Comparison of ENCODE assay signal across 8 cellular contexts in the genomic region with DNA sequence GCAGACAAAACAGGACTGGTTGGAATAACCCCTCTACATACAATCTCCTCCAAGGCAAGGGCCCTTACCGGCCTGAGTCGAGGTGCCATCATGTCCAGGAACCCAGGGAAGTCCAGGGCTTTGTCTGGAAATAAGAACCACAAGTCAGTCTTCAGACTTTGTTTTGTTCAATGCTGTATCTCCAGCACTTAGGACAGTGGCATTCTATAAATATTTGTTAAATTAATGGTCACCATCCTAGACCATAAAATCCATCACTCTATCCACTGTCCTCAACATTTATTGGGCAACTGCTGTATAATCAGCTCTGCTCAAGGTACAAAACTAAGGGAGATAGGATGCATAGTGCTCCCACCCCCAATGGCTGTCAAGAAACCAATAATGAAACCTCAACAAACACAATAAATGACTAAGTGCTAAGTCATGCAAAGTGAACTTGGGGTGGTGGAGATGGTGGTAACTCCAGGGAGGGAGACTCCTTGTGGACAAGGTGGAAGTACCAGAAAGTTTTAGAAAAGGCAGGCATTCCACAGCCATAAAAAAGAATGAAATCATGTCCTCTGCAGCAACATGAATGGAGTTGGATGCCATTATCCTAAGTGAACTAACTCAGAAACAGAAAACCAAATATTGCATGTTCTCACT. TPM values are rescaled to one million over a fixed set of nuclear protein-coding genes. Genes with fewer than 3 reads are reported as not detected.
A peak's percentile ranks its signal among the peaks of the same experiment; 100 is the strongest.
DNase-seq lines count a peak whose midpoint lies in the region; ATAC-seq and TF ChIP-seq lines count a peak whose summit lies in the region.

No MANE protein-coding gene starts in this region.

- H3K27me3 ChIP-seq in H9 (ENCODE audit: insufficient read depth, low read length): no peaks in the 10 kb centered on the region
- no peaks in the 10 kb centered on the region for H3K27me3 ChIP-seq in fibroblast of lung (ENCODE audit: control insufficient read depth, insufficient read depth, low read length)
- H3K27me3 ChIP-seq in left lung: no peaks in the 10 kb centered on the region

- H3K36me3 ChIP-seq in fibroblast of lung (ENCODE audit: control insufficient read depth, insufficient read depth, low read length): peaks cover 8% of the 10 kb centered on the region
- H3K36me3 ChIP-seq in left lung: peaks cover 0 to 46% of the 10 kb centered on the region in 2 donors

- ATAC-seq in left lung: no peak

- H4K5ac ChIP-seq in H9 (ENCODE audit: insufficient read length, low read depth, low read length): no peak overlapping the region

- no peaks in the 10 kb centered on the region for H3K9me3 ChIP-seq in H9 (ENCODE audit: control insufficient read depth, low read depth, low read length)
- no peaks in the 10 kb centered on the region for H3K9me3 ChIP-seq in fibroblast of lung (ENCODE audit: control insufficient read depth, insufficient read depth, low read depth, low read length)
- H3K9me3 ChIP-seq in left lung: no peaks in the 10 kb centered on the region

- intact Hi-C loops in left lung (cut with DNase I): no loop called here

- H3K9ac ChIP-seq in H9 (ENCODE audit: extremely low read depth, insufficient read length, low read length) (no peak overlapping the region), fibroblast of lung (ENCODE audit: insufficient read depth, low read length) (no peak overlapping the region)

- H3K4me2 ChIP-seq in H9 (ENCODE audit: insufficient read depth, insufficient read length, low read length): no peak overlapping the region
- H3K4me2 ChIP-seq in fibroblast of lung (ENCODE audit: extremely low read depth, insufficient read depth, low read length): no peak overlapping the region

- no peak overlapping the region for H2BK12ac ChIP-seq in H9 (ENCODE audit: insufficient read length, low read depth, low read length)

- no peak overlapping the region for H3K4me3 Mint-ChIP-seq in H9

- H3K23ac ChIP-seq in H9 (ENCODE audit: insufficient read length, low read depth, low read length): no peak overlapping the region

- H2BK15ac ChIP-seq in H9 (ENCODE audit: low read depth, low read length): no peak overlapping the region

- H4K91ac ChIP-seq in H9 (ENCODE audit: insufficient read length, low read depth, low read length): no peak overlapping the region

- no peaks in the 10 kb centered on the region for H3K79me1 ChIP-seq in H9 (ENCODE audit: insufficient read depth, low read depth, low read length, poor library complexity, severe bottlenecking)

- H3K56ac ChIP-seq in H9 (ENCODE audit: insufficient read length, low read depth, low read length): no peak overlapping the region

- H2BK120ac ChIP-seq in H9 (ENCODE audit: low read depth, low read length, poor library complexity, severe bottlenecking): no peak overlapping the region

- WGBS in H9 (ENCODE audit: extremely low coverage, insufficient read length, low lambda C conversion rate): no CpG with 5 or more reads among the region's 2 CpGs

- peaks cover 23 to 35% (median 34%) of the 10 kb centered on the region in 3 experiments; a peak in 6 of 7 replicates for H3K36me3 Mint-ChIP-seq in H9 (ENCODE audit: insufficient read depth in 1 of 3, low read depth in 3 of 3)

- no peak overlapping the region for H3T11ph ChIP-seq in H9 (ENCODE audit: low read length)

- DNase-seq in DMS 273 (lab: John Stamatoyannopoulos, UW; ENCODE audit: unreplicated experiment): peak; percentile 29
- DNase-seq in DMS 273 treated with DMSO at 0.1 percent for 48 hours (lab: John Stamatoyannopoulos, UW): no peak
- no peak for DNase-seq in H9
- peak; percentile 60 for DNase-seq in NCI-H226
- peak; percentile 38 to 71 for DNase-seq in fibroblast of lung (ENCODE audit: low read depth in 2 of 2)
- DNase-seq in left lung: no peak
- no peak for DNase-seq in NOMO-1 treated with DMSO at 0.1 percent for 48 hours (lab: John Stamatoyannopoulos, UW; ENCODE audit: unreplicated experiment)
- DNase-seq in NCI-H1092 treated with DMSO at 0.1 percent for 48 hours (lab: John Stamatoyannopoulos, UW): no peak

- H3K4ac ChIP-seq in H9 (ENCODE audit: low read depth, low read length): no peak overlapping the region

- no peak overlapping the region for H3K18ac ChIP-seq in H9 (ENCODE audit: insufficient read length, low read depth, low read length)

- peaks cover 2% of the 10 kb centered on the region for H3K27me3 Mint-ChIP-seq in H9 (ENCODE audit: low read depth)

- no peaks in the 10 kb centered on the region for H3K79me2 ChIP-seq in H9 (ENCODE audit: insufficient read depth, low read length)
- no peaks in the 10 kb centered on the region for H3K79me2 ChIP-seq in fibroblast of lung (ENCODE audit: control insufficient read depth, insufficient read depth, low read length)

- H4K8ac ChIP-seq in H9 (replicated peaks; ENCODE audit: insufficient read length, low read depth, low read length): no peak overlapping the region

- no peaks in the 10 kb centered on the region; a peak in 1 of 5 replicates for H3K9me3 Mint-ChIP-seq in H9

- no peak overlapping the region for H2AK5ac ChIP-seq in H9 (ENCODE audit: insufficient read length, low read length)

- H3K23me2 ChIP-seq in H9 (ENCODE audit: insufficient read length, low read depth, low read length, poor library complexity, severe bottlenecking): peaks cover 7% of the 10 kb centered on the region

- H3K27ac Mint-ChIP-seq in H9: no peak overlapping the region; a peak in 1 of 7 replicates

- H2BK5ac ChIP-seq in H9 (ENCODE audit: insufficient read length, low read length): no peak overlapping the region

- peaks cover 8 to 13% of the 10 kb centered on the region in 2 experiments; a peak in 3 of 4 replicates for H3K4me1 Mint-ChIP-seq in H9

- H3K4me3 ChIP-seq in fibroblast of lung (replicated peaks in 1 of 4; ENCODE audit: control extremely low read depth in 1 of 4, insufficient read depth in 1 of 4, low read depth in 3 of 4, low read length in 4 of 4) (no peak overlapping the region), left lung (no peak overlapping the region)

- peak; percentile 40; the same call in 2 of the 3 replicates for TF ChIP-seq CTCF in H9 (conservative IDR thresholded peaks at IDR 0.05)
- peak in 1 of 2 donors; percentile 27 for TF ChIP-seq CTCF in fibroblast of lung (conservative IDR thresholded peaks at IDR 0.05 in 1 of 2, IDR thresholded peaks at IDR 0.05 in 1 of 2; ENCODE audit: low read depth in 1 of 2, low read length in 2 of 2)
- no peak for TF ChIP-seq CTCF in left lung (IDR thresholded peaks at IDR 0.05)

- H4K20me1 ChIP-seq in H9 (ENCODE audit: control insufficient read depth, insufficient read depth, insufficient read length): no peaks in the 10 kb centered on the region
- H4K20me1 ChIP-seq in fibroblast of lung (ENCODE audit: control insufficient read depth, extremely low read depth, insufficient read depth, low read length): no peaks in the 10 kb centered on the region

- H3K4me1 ChIP-seq in H9 (ENCODE audit: insufficient read depth, low read length): no peaks in the 10 kb centered on the region; the same call in 1 of the 2 replicates
- no peaks in the 10 kb centered on the region for H3K4me1 ChIP-seq in fibroblast of lung (ENCODE audit: control insufficient read depth, extremely low read depth, insufficient read depth, low read length)
- H3K4me1 ChIP-seq in left lung: peaks cover 0 to 16% of the 10 kb centered on the region in 2 donors

- H3K27ac ChIP-seq in H9 (ENCODE audit: insufficient read length, low read depth, low read length) (no peak overlapping the region), fibroblast of lung (ENCODE audit: insufficient read depth, low read length) (no peak overlapping the region), left lung (no peak overlapping the region)

- no peak overlapping the region for H3K14ac ChIP-seq in H9 (ENCODE audit: insufficient read depth, low read length)

- no peak overlapping the region for H2BK20ac ChIP-seq in H9 (ENCODE audit: low read depth, low read length, poor library complexity, severe bottlenecking)

- H2AFZ ChIP-seq in H9 (ENCODE audit: low read length) (no peak overlapping the region), fibroblast of lung (ENCODE audit: low read length) (no peak overlapping the region)

RNA-seq across cellular contexts. Expression of a gene that starts 5.0 kb away (rescaled TPM):
- total RNA-seq in H9 (2021) (9.8 and 11.1 TPM in 2 replicates), fibroblast of lung (2.6 and 3.0 TPM in 2 replicates), left lung (1 to 10 TPM; 2.6 to 6.3 TPM)
- polyA plus RNA-seq in fibroblast of lung: 3.7 and 4.0 TPM in 2 replicates
- 2.4 and 3.0 TPM in 2 replicates for polyA plus RNA-seq in fibroblast of lung (2012)
- 1.0 and 3.5 TPM in 2 replicates for polyA minus RNA-seq in fibroblast of lung (ENCODE audit: low replicate concordance)

RNA-seq across cellular contexts. Expression of a gene that starts 5.1 kb away (rescaled TPM):
- total RNA-seq in H9 (2021) (98.3 and 98.5 TPM in 2 replicates), fibroblast of lung (45.7 and 56.8 TPM in 2 replicates), left lung (10 to 100 TPM; 41.2 to 50.0 TPM)
- polyA plus RNA-seq in fibroblast of lung: 67.9 and 69.6 TPM in 2 replicates
- 44.2 and 46.9 TPM in 2 replicates for polyA plus RNA-seq in fibroblast of lung (2012)
- 90.6 and 135 TPM in 2 replicates for polyA minus RNA-seq in fibroblast of lung (ENCODE audit: low replicate concordance)

RNA-seq across cellular contexts. Expression of a gene that starts 9.5 kb away (rescaled TPM):
- total RNA-seq in H9 (2021) (23.1 and 23.4 TPM in 2 replicates), fibroblast of lung (15.4 and 25.6 TPM in 2 replicates), left lung (10 to 100 TPM; 18.0 to 18.7 TPM)
- polyA plus RNA-seq in fibroblast of lung: 13.5 and 19.1 TPM in 2 replicates
- polyA plus RNA-seq in fibroblast of lung (2012): 18.9 and 21.1 TPM in 2 replicates
- polyA minus RNA-seq in fibroblast of lung (ENCODE audit: low replicate concordance): 17.7 and 18.3 TPM in 2 replicates

RNA-seq across cellular contexts. Expression of a gene that starts 23.0 kb away (rescaled TPM):
- total RNA-seq in H9 (2021) (117 and 123 TPM in 2 replicates), fibroblast of lung (17.2 and 21.1 TPM in 2 replicates), left lung (100 to 1,000 TPM; 122 to 137 TPM)
- 30.9 and 59.5 TPM in 2 replicates for polyA plus RNA-seq in fibroblast of lung
- 41.4 and 57.3 TPM in 2 replicates for polyA plus RNA-seq in fibroblast of lung (2012)
- 127 and 180 TPM in 2 replicates for polyA minus RNA-seq in fibroblast of lung (ENCODE audit: low replicate concordance)

RNA-seq across cellular contexts. Expression of a gene that starts 40.3 kb away (rescaled TPM):
- total RNA-seq in H9 (2021) (27.3 and 27.6 TPM in 2 replicates), fibroblast of lung (2.6 and 3.8 TPM in 2 replicates), left lung (10 to 100 TPM; 20.5 to 41.0 TPM)
- 2.5 and 2.9 TPM in 2 replicates for polyA plus RNA-seq in fibroblast of lung
- polyA plus RNA-seq in fibroblast of lung (2012): 5.2 and 6.8 TPM in 2 replicates
- 11.4 and 25.4 TPM in 2 replicates for polyA minus RNA-seq in fibroblast of lung (ENCODE audit: low replicate concordance)

Comparison
In these comparisons a context has a peak if more than half of its experiments do, and no peak if none do; other contexts are left out.
1. DNase-seq: peak in DMS 273 (single experiment), NCI-H226 (single experiment) and fibroblast of lung (2 of 2); none in DMS 273 treated with DMSO at 0.1 percent for 48 hours (single experiment), H9 (single experiment), left lung (0 of 2), NOMO-1 treated with DMSO at 0.1 percent for 48 hours (single experiment) and NCI-H1092 treated with DMSO at 0.1 percent for 48 hours (single experiment).